Comparison of ENCODE assay signal across 8 cellular contexts in the genomic region with DNA sequence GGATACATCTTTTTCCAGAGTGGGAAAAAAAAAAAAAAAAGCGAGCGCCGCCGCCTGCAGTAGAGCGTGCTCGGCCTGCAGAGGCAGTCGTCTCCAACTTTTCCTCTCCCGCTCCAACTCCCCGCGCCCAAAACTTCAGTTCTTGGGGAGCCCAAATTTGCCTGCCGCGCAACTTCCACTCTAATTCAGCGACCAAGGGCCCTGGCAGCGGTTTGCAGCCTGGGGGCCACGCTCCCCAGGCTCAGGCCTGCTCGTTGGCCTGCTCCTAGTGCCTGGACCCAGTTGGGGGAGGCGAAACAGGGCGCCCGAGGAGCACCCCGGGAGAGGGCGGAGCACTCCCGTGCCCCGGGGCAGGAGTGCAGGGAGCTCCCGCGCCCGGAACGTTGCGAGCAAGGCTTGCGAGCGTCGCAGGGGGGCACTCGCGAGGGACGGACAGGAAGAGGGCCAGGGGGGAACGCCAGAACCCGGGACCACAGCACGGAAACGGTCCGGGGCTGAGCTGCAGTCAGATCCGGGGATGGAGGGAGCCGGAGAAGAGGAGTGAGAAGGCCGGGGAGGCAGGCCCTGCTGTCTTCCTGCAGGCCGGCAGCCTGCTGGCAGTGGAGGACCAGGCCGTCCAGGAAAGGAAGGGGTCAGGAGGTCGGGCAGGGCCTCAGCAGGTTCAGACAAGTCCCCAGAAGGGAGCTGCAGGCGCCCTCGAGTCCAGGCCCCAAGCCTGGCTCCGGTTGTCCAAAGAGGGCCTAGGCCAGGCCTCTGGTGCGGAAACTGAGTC. TPM values are rescaled to one million over a fixed set of nuclear protein-coding genes. Genes with fewer than 3 reads are reported as not detected.
DNase-seq lines count a peak whose midpoint lies in the region; TF ChIP-seq lines count a peak whose summit lies in the region.

A gene with protein sequence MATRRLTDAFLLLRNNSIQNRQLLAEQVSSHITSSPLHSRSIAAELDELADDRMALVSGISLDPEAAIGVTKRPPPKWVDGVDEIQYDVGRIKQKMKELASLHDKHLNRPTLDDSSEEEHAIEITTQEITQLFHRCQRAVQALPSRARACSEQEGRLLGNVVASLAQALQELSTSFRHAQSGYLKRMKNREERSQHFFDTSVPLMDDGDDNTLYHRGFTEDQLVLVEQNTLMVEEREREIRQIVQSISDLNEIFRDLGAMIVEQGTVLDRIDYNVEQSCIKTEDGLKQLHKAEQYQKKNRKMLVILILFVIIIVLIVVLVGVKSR (plus strand): TSS at position 508 of the 772 bp plus-strand sequence. CDS start 724 bp downstream, outside the sequence.

- H3K4me2 ChIP-seq in Loucy (ENCODE audit: low read depth, low read length, poor library complexity, severe bottlenecking), result peak within 1 kb of the TSS; percentile 95

- no peak for TF ChIP-seq EP300 in stomach (IDR thresholded peaks at IDR 0.05)

- H3K36me3 ChIP-seq in Loucy (ENCODE audit: insufficient read depth, low read length) (no peaks in the 10 kb centered on the region), stomach (peaks cover 0 to 7% (median 0%) of the 10 kb centered on the region in 4 donors)

- H3K9me3 ChIP-seq in Loucy (ENCODE audit: insufficient read depth, low read depth, low read length) (no peaks in the 10 kb centered on the region), stomach (no peaks in the 10 kb centered on the region)

- peaks cover 33% of the 10 kb centered on the region for H3K4me1 Mint-ChIP-seq in neural crest cell

- H3K79me2 ChIP-seq in Loucy (ENCODE audit: insufficient read depth, low read length), result peaks cover 49% of the 10 kb centered on the region

- H3K4me3 Mint-ChIP-seq in neural crest cell, result peak within 1 kb of the TSS; percentile 98

- H3K27ac Mint-ChIP-seq in neural crest cell (ENCODE audit: unreplicated experiment), result peak within 1 kb of the TSS; percentile 99

- DNase-seq in Daoy (ENCODE audit: low read depth), result peak; percentile 97
- peak; percentile 91 for DNase-seq in H4 (ENCODE audit: low spot score)
- peak; percentile 92 for DNase-seq in SHP77 (lab: John Stamatoyannopoulos, UW)
- peak; percentile 83 for DNase-seq in activated gamma-delta T cell treated with Interleukin-2 at 50 U/mL for 16 hours
- DNase-seq in fibroblast of villous mesenchyme (ENCODE audit: low read depth), result peak; percentile 94
- peak; percentile 82 for DNase-seq in neural crest cell (ENCODE audit: low read depth, low spot score)
- DNase-seq in stomach, result peak; percentile 92

- H3K9me2 ChIP-seq in Loucy (replicated peaks; ENCODE audit: low read depth, low read length), result no peaks in the 10 kb centered on the region

- no peaks in the 10 kb centered on the region for H3K36me3 Mint-ChIP-seq in neural crest cell (ENCODE audit: low read depth)

- no peaks in the 10 kb centered on the region for H3F3A ChIP-seq in Loucy (ENCODE audit: low read depth)

- H3K27me3 Mint-ChIP-seq in neural crest cell (ENCODE audit: low read depth), result no peaks in the 10 kb centered on the region

- H3K27me3 ChIP-seq in Loucy (ENCODE audit: insufficient read depth, low read length, poor library complexity, severe bottlenecking) (no peaks in the 10 kb centered on the region), stomach (no peaks in the 10 kb centered on the region)

- peaks cover 42% of the 10 kb centered on the region for H4K20me1 ChIP-seq in Loucy (ENCODE audit: insufficient read depth, low read length, poor library complexity, severe bottlenecking)

- H3K4me3 ChIP-seq in Loucy (ENCODE audit: low read length, poor library complexity, severe bottlenecking), result peak within 1 kb of the TSS; percentile 91
- H3K4me3 ChIP-seq in fibroblast of villous mesenchyme (ENCODE audit: low read depth, low read length), result peak within 1 kb of the TSS; percentile 81
- H3K4me3 ChIP-seq in stomach, result peak within 1 kb of the TSS; percentile 87 to 99 (median 91)

- peak within 1 kb of the TSS; percentile 94 for H2AFZ ChIP-seq in Loucy (ENCODE audit: low read length)

- peak; percentile 57 for TF ChIP-seq CTCF in Loucy (conservative IDR thresholded peaks at IDR 0.05; ENCODE audit: low read length)
- TF ChIP-seq CTCF in fibroblast of villous mesenchyme (IDR thresholded peaks at IDR 0.05; ENCODE audit: insufficient read depth, low read depth, low read length), result peak; percentile 54
- TF ChIP-seq CTCF in neural crest cell (conservative IDR thresholded peaks at IDR 0.05), result peak; percentile 78
- peak in 5 of 7 experiments; percentile 39 to 63 (median 45) for TF ChIP-seq CTCF in stomach (IDR thresholded peaks at IDR 0.05)

- intact Hi-C loops in stomach (cut with DNase I; ENCODE audit: low total_unique reads), result no loop called here

- peak within 1 kb of the TSS; percentile 88 to 99 (median 95) for H3K27ac ChIP-seq in stomach

- 0 to 1% (median 0%) methylated on average over 40 to 49 of the region's 49 CpGs for WGBS in stomach, 5 donors

- H3K9me3 Mint-ChIP-seq in neural crest cell, result no peaks in the 10 kb centered on the region

- H3K9ac ChIP-seq in Loucy (ENCODE audit: low read depth, low read length, poor library complexity, severe bottlenecking), result peak within 1 kb of the TSS; percentile 91

- no peak for TF ChIP-seq POLR2A in stomach (IDR thresholded peaks at IDR 0.05)

- H3K4me1 ChIP-seq in Loucy (ENCODE audit: insufficient read depth, low read length, poor library complexity, severe bottlenecking) (peaks cover 34% of the 10 kb centered on the region), stomach (peaks cover 30 to 65% (median 42%) of the 10 kb centered on the region in 4 donors)

RNA-seq across cellular contexts. Expression of the gene that starts here (rescaled TPM):
- total RNA-seq in Daoy (2014; rRNA removed; shearing (Covaris generic)), result 12.1 and 16.0 TPM in 2 replicates
- 6.1 and 8.8 TPM in 2 replicates for total RNA-seq in H4 (2014; rRNA removed; shearing (Covaris generic))
- 25.4 and 34.1 TPM in 2 replicates for total RNA-seq in fibroblast of villous mesenchyme
- total RNA-seq in neural crest cell, result 57.3 and 58.7 TPM in 2 replicates
- total RNA-seq in stomach, result 100 to 1,000 TPM in 2 of 5 donors, 10 to 100 TPM in 3; 30.4 to 179 (median 79.0) TPM
- polyA plus RNA-seq in stomach, result 10 to 100 TPM; 12.8 to 38.0 (median 14.8) TPM

Comparison
In these comparisons a context has a peak if more than half of its experiments do, and no peak if none do; other contexts are left out.
1. Peak in every context shown above with its lines: DNase-seq, H3K4me3 ChIP-seq and H3K27ac ChIP-seq.